ENCODE assay signal across 19 cellular contexts in the genomic region with DNA sequence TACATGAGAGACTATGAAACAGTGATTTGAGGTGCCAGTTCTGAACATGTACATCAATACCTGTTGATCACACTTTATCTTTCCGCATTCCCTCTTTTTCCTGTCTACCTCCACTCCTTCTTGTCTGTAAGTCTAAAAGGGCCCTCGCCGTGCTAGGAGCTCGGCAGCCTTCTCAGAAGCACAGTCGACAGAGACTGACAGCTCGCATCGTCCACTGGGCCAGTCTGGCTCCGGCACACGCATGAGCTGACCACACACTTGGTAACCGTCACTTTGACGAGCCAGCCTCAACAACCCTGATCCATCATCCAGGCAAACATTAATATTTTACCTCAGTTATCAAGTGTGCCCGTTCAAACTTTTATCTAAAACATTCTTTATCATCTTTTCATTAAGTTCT.
A peak's percentile ranks its signal among the peaks of the same experiment; 100 is the strongest.
DNase-seq lines count a peak whose midpoint lies in the region; ATAC-seq, FAIRE-seq and TF ChIP-seq lines count a peak whose summit lies in the region.
"Had no signal": no experiment of that assay in that cellular context is flagged by ENCODE, and none has a peak within 500 bp of the region (broad histone marks: within the 10 kb centered on the region; RNA-seq: fewer than 3 reads in every experiment).

No MANE protein-coding gene starts in this region.

- no peak overlapping the region for H2AFZ ChIP-seq in IMR-90 (replicated peaks; ENCODE audit: low read length, poor library complexity)
- H2AFZ ChIP-seq in K562 (ENCODE audit: low read depth, low read length): peak overlapping the region; percentile 27; the same call in 1 of the 2 replicates
- H2AFZ ChIP-seq in HepG2 (ENCODE audit: low read length): no peak overlapping the region
- H2AFZ ChIP-seq: GM23338 had no signal

- H3K18ac ChIP-seq in IMR-90 (ENCODE audit: low read depth, low read length): no peak overlapping the region

- H3K79me2 ChIP-seq in K562 (ENCODE audit: control insufficient read depth, insufficient read depth, low read length) (no peaks in the 10 kb centered on the region), HepG2 (ENCODE audit: insufficient read depth, low read length) (no peaks in the 10 kb centered on the region)

- 0 out of 2 replicates have a peak overlapping the region, but pooled peaks have one; percentile 45 for H2BK20ac ChIP-seq in IMR-90 (ENCODE audit: low read depth, low read length)

- dilution Hi-C loops in IMR-90 (cut with HindIII; ENCODE audit: low sequenced_read_pairs, unreplicated experiment): no loop called here

- intact Hi-C loops in IMR-90 (cut with micrococcal nuclease) (loop anchor here (10.0 kb wide), 3 partner anchors 255 to 605 kb away; no protein-coding TSS in a partner anchor), K562 (cut with micrococcal nuclease) (loop anchor here (5.0 kb wide), 1 partner anchor 253 kb away; no protein-coding TSS in a partner anchor), HepG2 (cut with micrococcal nuclease; ENCODE audit: unreplicated experiment) (no loop called here), heart right ventricle (cut with DNase I) (no loop called here)

- H3K9ac ChIP-seq in IMR-90 (ENCODE audit: low read depth, low read length): no peak overlapping the region
- H3K9ac ChIP-seq in K562 (ENCODE audit: insufficient read depth in 1 of 2, low read depth in 2 of 2, low read length in 2 of 2): no peak overlapping the region
- no peak overlapping the region for H3K9ac ChIP-seq in HepG2 (ENCODE audit: insufficient read depth, low read depth, low read length)

- H3K27ac ChIP-seq in IMR-90 (ENCODE audit: insufficient read depth, low read length) (no peak overlapping the region), K562 (ENCODE audit: extremely low read depth, low read depth, low read length) (no peak overlapping the region), HepG2 (ENCODE audit: extremely low read length, insufficient read depth, low read length) (no peak overlapping the region), heart right ventricle (no peak overlapping the region)
- H3K27ac ChIP-seq: C4-2B had no signal

- peak overlapping the region; percentile 8; the same call in 1 of the 2 replicates for H3K23ac ChIP-seq in IMR-90 (ENCODE audit: low read depth, low read length)

- H3K4me3 ChIP-seq in IMR-90 (ENCODE audit: insufficient read depth, low read depth, low read length): no peak overlapping the region
- no peak overlapping the region for H3K4me3 ChIP-seq in K562
- H3K4me3 ChIP-seq in HepG2 (replicated peaks in 1 of 3; ENCODE audit: insufficient read depth in 1 of 3, low read depth in 2 of 3, low read length in 3 of 3): no peak overlapping the region
- no peak overlapping the region for H3K4me3 ChIP-seq in heart right ventricle
- H3K4me3 ChIP-seq: GM23338 had no signal

- DNase-seq in IMR-90 (no peak), K562 (ENCODE audit: extremely low read depth in 1 of 4, low spot score in 3 of 4) (no peak), retina (peak; percentile 33), COR-L47 (lab: John Stamatoyannopoulos, UW) (no peak), HepG2 (ENCODE audit: low spot score) (no peak), heart right ventricle (no peak)
- DNase-seq: CD4-positive, CD25-positive, alpha-beta regulatory T cell; CD8-positive, alpha-beta T cell; DMS 273 treated with DMSO at 0.1 percent for 48 hours; DMS79; GF-D8; H9; HFFc6 had no signal

- POLR2A ChIA-PET in IMR-90 (lab: Charles Lee; ENCODE audit: unreplicated experiment): no interaction called here
- POLR2A ChIA-PET in K562 (lab: Yijun Ruan, JAX): interaction anchor here (0.7 to 1.0 kb wide), 2 partner anchors 14 to 23 kb away, joined by 3 to 5 read pairs; no protein-coding TSS in a partner anchor
- POLR2A ChIA-PET in HepG2 (lab: Yijun Ruan, JAX): no interaction called here

- H2BK5ac ChIP-seq in IMR-90 (ENCODE audit: low read depth, low read length, poor library complexity, severe bottlenecking): no peak overlapping the region

- TF ChIP-seq POLR2A in IMR-90 (IDR thresholded peaks at IDR 0.05; ENCODE audit: low read depth, low read length) (no peak), K562 (conservative IDR thresholded peaks at IDR 0.05) (no peak), HepG2 (IDR thresholded peaks at IDR 0.05; ENCODE audit: insufficient read depth in 1 of 2, low read depth in 2 of 2, low read length in 2 of 2) (no peak)

- no peak for TF ChIP-seq RAD21 in IMR-90 (IDR thresholded peaks at IDR 0.05; ENCODE audit: low read length)
- no peak for TF ChIP-seq RAD21 in K562 (CRISPR knock-in tag; conservative IDR thresholded peaks at IDR 0.05 in 1 of 2, IDR thresholded peaks at IDR 0.05 in 1 of 2)
- no peak for TF ChIP-seq RAD21 in HepG2 (CRISPR knock-in tag; IDR thresholded peaks at IDR 0.05)

- FAIRE-seq in K562 (lab: Jason Lieb, UNC) (no peak), HepG2 (lab: Jason Lieb, UNC) (no peak)
- FAIRE-seq: D721Med, GM12891, GM18507 had no signal

- no peak for ATAC-seq in IMR-90 (ENCODE audit: low read depth)
- no peak for ATAC-seq in K562
- no peak for ATAC-seq in HepG2
- ATAC-seq in heart right ventricle: no peak
- ATAC-seq: CD8-positive, alpha-beta T cell; GM23338; HCT116 had no signal

- H3K14ac ChIP-seq in IMR-90 (replicated peaks; ENCODE audit: low read depth, low read length): no peak overlapping the region

- no peak overlapping the region for H2BK120ac ChIP-seq in IMR-90 (ENCODE audit: low read depth, low read length)

- no peak for TF ChIP-seq EP300 in K562 (IDR thresholded peaks at IDR 0.05; ENCODE audit: low read length)
- TF ChIP-seq EP300 in HepG2 (IDR thresholded peaks at IDR 0.05; ENCODE audit: low read depth in 2 of 2, low read length in 2 of 2): no peak
- TF ChIP-seq EP300 in HepG2 (CRISPR knock-in tag; IDR thresholded peaks at IDR 0.05; ENCODE audit: borderline replicate concordance): no peak

- in situ Hi-C loops in IMR-90 (cut with MboI; ENCODE audit: low sequenced_read_pairs) (no loop called here), K562 (cut with MboI) (no loop called here), HepG2 (cut with HindIII; ENCODE audit: extremely low pct_ligation_motif_present, low pct_unique_long_range_greater_than_20kb) (no loop called here)

- H3K56ac ChIP-seq in IMR-90 (ENCODE audit: extremely low read depth, insufficient read depth, low read length): no peak overlapping the region

- no peak overlapping the region for H4K5ac ChIP-seq in IMR-90 (ENCODE audit: low read depth, low read length)

- no peaks in the 10 kb centered on the region for H3K79me1 ChIP-seq in IMR-90 (ENCODE audit: low read depth in 1 of 2, low read length in 2 of 2)

- H3K36me3 ChIP-seq in IMR-90 (ENCODE audit: control insufficient read depth, insufficient read depth, low read length): no peaks in the 10 kb centered on the region
- H3K36me3 ChIP-seq in K562 (ENCODE audit: control insufficient read depth, insufficient read depth, low read length): no peaks in the 10 kb centered on the region
- H3K36me3 ChIP-seq in HepG2 (replicated peaks in 1 of 2; ENCODE audit: control insufficient read depth in 1 of 2, insufficient read depth in 2 of 2, low read length in 2 of 2): no peaks in the 10 kb centered on the region
- H3K36me3 ChIP-seq in heart right ventricle: no peaks in the 10 kb centered on the region

- BruUV-seq in IMR-90 (replicated peaks; lab: Mats Ljungman, UMichigan) (no TSS peak), K562 (replicated peaks; lab: Mats Ljungman, UMichigan) (no TSS peak), HepG2 (replicated peaks; lab: Mats Ljungman, UMichigan) (no TSS peak)

- H4K91ac ChIP-seq in IMR-90 (ENCODE audit: insufficient read depth, low read depth, low read length): 0 out of 2 replicates have a peak overlapping the region, but pooled peaks have one; percentile 20

- no peaks in the 10 kb centered on the region for H3K4me1 ChIP-seq in IMR-90 (ENCODE audit: control insufficient read depth, insufficient read depth, low read length)
- no peaks in the 10 kb centered on the region for H3K4me1 ChIP-seq in K562 (replicated peaks in 1 of 2; ENCODE audit: control insufficient read depth in 2 of 2, insufficient read depth in 2 of 2, low read length in 2 of 2)
- 0 out of 2 replicates have a peak, but pooled peaks cover 6% of the 10 kb centered on the region for H3K4me1 ChIP-seq in HepG2 (ENCODE audit: insufficient read depth, low read length)
- H3K4me1 ChIP-seq in heart right ventricle: no peaks in the 10 kb centered on the region

- no peak overlapping the region for H3K4ac ChIP-seq in IMR-90 (ENCODE audit: low read depth, low read length)

- H3K4me2 ChIP-seq in IMR-90 (ENCODE audit: low read depth, low read length): no peak overlapping the region
- no peak overlapping the region for H3K4me2 ChIP-seq in K562 (ENCODE audit: insufficient read depth, low read length)
- H3K4me2 ChIP-seq in HepG2 (ENCODE audit: low read depth, low read length): no peak overlapping the region
- H3K4me2 ChIP-seq: GM23338 had no signal

- TF ChIP-seq CTCF in IMR-90 (conservative IDR thresholded peaks at IDR 0.05; ENCODE audit: low read depth, low read length): no peak
- TF ChIP-seq CTCF in K562 (IDR thresholded peaks at IDR 0.05 in 2 of 3, conservative IDR thresholded peaks at IDR 0.05 in 1 of 3; ENCODE audit: insufficient read depth in 2 of 3, low read depth in 1 of 3, low read length in 3 of 3): no peak
- no peak for TF ChIP-seq CTCF in HepG2 (CRISPR knock-in tag; IDR thresholded peaks at IDR 0.05)
- TF ChIP-seq CTCF in heart right ventricle (IDR thresholded peaks at IDR 0.05): no peak

- H4K20me1 ChIP-seq in IMR-90 (ENCODE audit: insufficient read depth, low read length) (no peaks in the 10 kb centered on the region), K562 (replicated peaks; ENCODE audit: control insufficient read depth, insufficient read depth, low read length) (no peaks in the 10 kb centered on the region), HepG2 (ENCODE audit: insufficient read depth, low read length) (no peaks in the 10 kb centered on the region)

- H2BK15ac ChIP-seq in IMR-90 (ENCODE audit: low read depth, low read length): no peak overlapping the region

- H3K27me3 ChIP-seq in IMR-90 (ENCODE audit: control insufficient read depth, insufficient read depth, low read length): no peaks in the 10 kb centered on the region
- H3K27me3 ChIP-seq in K562 (ENCODE audit: control insufficient read depth in 2 of 2, insufficient read depth in 2 of 2, low read length in 2 of 2): peaks cover 0 to 4% of the 10 kb centered on the region in 2 experiments; a peak in 1 of 5 replicates
- H3K27me3 ChIP-seq in HepG2 (ENCODE audit: control insufficient read depth in 1 of 2, insufficient read depth in 2 of 2, low read length in 2 of 2): no peaks in the 10 kb centered on the region; a peak in 1 of 5 replicates
- H3K27me3 ChIP-seq in heart right ventricle: peaks cover 0 to 28% (median 5%) of the 10 kb centered on the region in 7 donors

- 37% methylated on average over 6 of the region's 12 CpGs; no CpG with 5 or more reads in 1 of the 2 experiments for WGBS in IMR-90 (ENCODE audit: extremely low coverage in 2 of 2, insufficient read length in 1 of 2), 2 experiments
- WGBS in K562 (ENCODE audit: insufficient coverage, low coverage, missing lambda C conversion rate): 10% methylated on average over 12 of the region's 12 CpGs
- 38% methylated on average over 12 of the region's 12 CpGs for WGBS in HepG2 (ENCODE audit: low lambda C conversion rate)
- 51 to 63% methylated on average over 12 of the region's 12 CpGs for WGBS in heart right ventricle, 2 donors

- H3K9me3 ChIP-seq in IMR-90 (ENCODE audit: control insufficient read depth, insufficient read depth, low read length) (peaks cover 3% of the 10 kb centered on the region; the same call in 1 of the 2 replicates), K562 (replicated peaks; ENCODE audit: control insufficient read depth, insufficient read depth, low read depth, low read length) (no peaks in the 10 kb centered on the region), HepG2 (ENCODE audit: low read length) (no peaks in the 10 kb centered on the region), heart right ventricle (no peaks in the 10 kb centered on the region)

- CTCF ChIA-PET in IMR-90 (lab: Yijun Ruan, JAX) (interaction anchor here (0.6 kb wide), 1 partner anchor 329 kb away, joined by 5 read pairs; no protein-coding TSS in a partner anchor), K562 (lab: Yijun Ruan, JAX; ENCODE audit: low intra/inter-chr PET ratio) (no interaction called here), HepG2 (lab: Yijun Ruan, JAX; ENCODE audit: low intra/inter-chr PET ratio, low total read pairs) (no interaction called here)

- no peak overlapping the region for H2AK9ac ChIP-seq in IMR-90 (replicated peaks; ENCODE audit: low read depth, low read length, poor library complexity)

- H2AK5ac ChIP-seq in IMR-90 (ENCODE audit: low read depth, low read length): no peak overlapping the region

- H3K9me1 ChIP-seq in IMR-90 (ENCODE audit: insufficient read depth, low read length) (no peaks in the 10 kb centered on the region), K562 (ENCODE audit: control insufficient read depth, insufficient read depth, low read length) (no peaks in the 10 kb centered on the region)

- no peak overlapping the region; a peak in 1 of 4 replicates for H4K8ac ChIP-seq in IMR-90 (ENCODE audit: low read depth in 2 of 2, low read length in 2 of 2)

Comparison
In these comparisons a context has a peak if more than half of its experiments do, and no peak if none do; other contexts are left out.
1. intact Hi-C loops: an anchor here in IMR-90 (10.0 kb wide) and K562 (5.0 kb wide); none called in HepG2 and heart right ventricle.